Comparison of ENCODE assay signal across 12 cellular contexts in the genomic region with DNA sequence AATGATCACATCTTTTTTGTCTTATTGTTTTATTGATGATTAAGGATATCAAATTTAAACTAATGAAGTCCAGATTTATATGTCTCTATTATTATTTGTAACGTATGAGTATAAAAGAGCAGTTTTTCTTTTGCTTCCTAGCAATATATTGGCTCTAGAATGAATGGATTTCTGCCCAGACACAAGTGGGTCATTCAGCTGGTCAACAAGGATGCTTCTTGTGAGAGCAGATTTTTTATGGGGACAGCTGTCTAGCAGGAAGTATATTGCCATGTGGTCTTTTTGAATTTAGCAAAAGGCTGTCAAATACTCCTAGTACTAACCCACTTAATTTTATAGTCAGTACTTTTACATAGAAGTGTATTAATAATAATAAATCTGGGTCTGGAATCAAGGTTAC.
"Had no signal": no experiment of that assay in that cellular context is flagged by ENCODE, and none has a peak within 500 bp of the region (broad histone marks: within the 10 kb centered on the region; RNA-seq: fewer than 3 reads in every experiment).

No MANE protein-coding gene starts in this region.

- H3K36me3 ChIP-seq: right lobe of liver had no signal

- H3K4me1 ChIP-seq: foreskin keratinocyte, right lobe of liver, testis had no signal

- H3K27me3 ChIP-seq: foreskin keratinocyte, right lobe of liver, testis had no signal

- H3K27ac ChIP-seq: foreskin keratinocyte, right lobe of liver, testis had no signal

- H3K9me3 ChIP-seq: right lobe of liver, testis had no signal

- DNase-seq: activated CD4-positive, alpha-beta T cell treated with anti-CD3 and anti-CD28 coated beads, Interleukin-2, amount 10 ng/mL, durations not matched to agents 7 days and 5 days; activated CD8-positive, alpha-beta memory T cell treated with anti-CD3 and anti-CD28 coated beads, Interleukin-2, amount 50 U/mL, for 48 hours; activated gamma-delta T cell; activated T-cell treated with anti-CD3 and anti-CD28 coated beads, Interleukin-2, amount 50 U/mL, for 72 hours; amniotic stem cell; cortex of kidney; effector CD4-positive, alpha-beta T cell; foreskin keratinocyte; right lobe of liver; stimulated activated naive CD8-positive, alpha-beta T cell treated with anti-CD3 and anti-CD28 coated beads, Interleukin-15, amount 100 ng/mL, for 72 hours; testis had no signal

- ATAC-seq: activated naive CD4-positive, alpha-beta T cell treated with anti-CD3 and anti-CD28 coated beads, Interleukin-2, amount 50 U/mL, for 72 hours; activated T-cell treated with anti-CD3 and anti-CD28 coated beads, Interleukin-2, amount 50 U/mL, for 72 hours; foreskin keratinocyte; right lobe of liver; stimulated activated naive CD8-positive, alpha-beta T cell treated with anti-CD3 and anti-CD28 coated beads, Interleukin-15, amount 100 ng/mL, for 72 hours had no signal

- H3K4me3 ChIP-seq: right lobe of liver, testis had no signal
